Comparison of ENCODE assay signal across 6 cellular contexts in the genomic region with DNA sequence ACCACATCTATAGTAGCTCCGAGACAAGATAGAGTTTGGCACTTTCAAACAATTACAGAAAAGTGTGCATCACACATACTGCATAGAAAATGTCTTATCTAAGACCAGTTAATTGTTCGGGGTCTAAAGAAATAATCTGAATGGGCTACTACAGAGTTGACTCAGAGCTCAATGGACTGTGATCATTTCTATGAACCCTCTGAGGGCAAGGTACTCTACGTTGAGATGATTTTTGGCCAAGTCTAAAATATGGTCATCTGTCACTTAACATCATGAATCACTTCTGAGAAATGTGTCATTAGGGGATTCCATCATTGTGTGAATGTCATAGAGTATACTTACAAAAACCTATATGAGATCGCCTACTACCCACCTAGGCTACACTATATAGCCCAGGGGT.
"Had no signal": no experiment of that assay in that cellular context is flagged by ENCODE, and none has a peak within 500 bp of the region (broad histone marks: within the 10 kb centered on the region; RNA-seq: fewer than 3 reads in every experiment).

No MANE protein-coding gene starts in this region.

- H3K4me3 ChIP-seq: GM23338, K562 had no signal

- H3K4me2 ChIP-seq: GM23338 had no signal

- DNase-seq: H9, HCEC 1CT, IMR-90, KG1 had no signal

- ATAC-seq: GM23338, K562 had no signal

- H2AFZ ChIP-seq: GM23338 had no signal
